Comparison of ENCODE assay signal across 8 cellular contexts in genomic region chrX:119565110-119565663, GRCh38. TPM values are rescaled to one million over a fixed set of nuclear protein-coding genes. Genes with fewer than 3 reads are reported as not detected.
DNase-seq lines count a peak whose midpoint lies in the region; ATAC-seq and TF ChIP-seq lines count a peak whose summit lies in the region.

Gene STEEP1, minus strand, starts transcription at chrX:119565409. Its CDS starts 54 bp downstream, at chrX:119565355.

- no peaks in the 10 kb centered on the region for H3K36me3 ChIP-seq in osteoblast (ENCODE audit: insufficient read depth, low read length)
- no peaks in the 10 kb centered on the region for H3K36me3 ChIP-seq in testis (ENCODE audit: low read depth, missing control alignments)

- H2AFZ ChIP-seq in osteoblast (ENCODE audit: low read length) = peak within 1 kb of the TSS; percentile 85

- peak within 1 kb of the TSS; percentile 79 for H3K4me2 ChIP-seq in osteoblast (ENCODE audit: insufficient read depth, low read length)

- DNase-seq in GM04504 (ENCODE audit: low read depth) = peak; percentile 74
- peak; percentile 90 for DNase-seq in NCI-H1105 treated with DMSO at 0.1 percent for 48 hours (lab: John Stamatoyannopoulos, UW)
- DNase-seq in SKM-1 treated with dmso at 0.1 percent for 144 hours (lab: John Stamatoyannopoulos, UW; ENCODE audit: unreplicated experiment) = peak; percentile 75
- DNase-seq in activated naive CD4-positive, alpha-beta T cell treated with anti-CD3 and anti-CD28 coated beads, Interleukin-2, amount 50 U/mL, for 72 hours (ENCODE audit: low spot score in 2 of 2) = peak; percentile 72 to 84
- DNase-seq in glutamatergic neuron = peak; percentile 84
- peak; percentile 93 for DNase-seq in osteoblast (ENCODE audit: insufficient read length, low spot score, missing footprints)
- peak; percentile 95 for DNase-seq in testis

- H3K27ac ChIP-seq in osteoblast (ENCODE audit: low read depth, low read length) (peak within 1 kb of the TSS; percentile 69), testis (peak within 1 kb of the TSS; percentile 15 to 56)

- H3K4me3 ChIP-seq in osteoblast (ENCODE audit: insufficient read depth, low read length) (peak within 1 kb of the TSS; percentile 80), testis (peak within 1 kb of the TSS; percentile 59 to 66)

- TF ChIP-seq POLR2A in testis (IDR thresholded peaks at IDR 0.05) = no peak

- H3K36me3 Mint-ChIP-seq in activated naive CD4-positive, alpha-beta T cell treated with anti-CD3 and anti-CD28 coated beads, Interleukin-2, amount 50 U/mL, for 72 hours = peaks cover 0 to 9% of the 10 kb centered on the region in 2 donors
- no peaks in the 10 kb centered on the region for H3K36me3 Mint-ChIP-seq in glutamatergic neuron (ENCODE audit: unreplicated experiment)

- no peaks in the 10 kb centered on the region for H3K9me3 Mint-ChIP-seq in activated naive CD4-positive, alpha-beta T cell treated with anti-CD3 and anti-CD28 coated beads, Interleukin-2, amount 50 U/mL, for 72 hours
- peaks cover 2% of the 10 kb centered on the region for H3K9me3 Mint-ChIP-seq in glutamatergic neuron (ENCODE audit: unreplicated experiment)

- peak within 1 kb of the TSS; percentile 88 to 97 for H3K27ac Mint-ChIP-seq in activated naive CD4-positive, alpha-beta T cell treated with anti-CD3 and anti-CD28 coated beads, Interleukin-2, amount 50 U/mL, for 72 hours
- H3K27ac Mint-ChIP-seq in glutamatergic neuron (ENCODE audit: unreplicated experiment) = peak within 1 kb of the TSS; percentile 62

- WGBS in testis, 2 donors = 1 to 3% methylated on average over 7 to 17 of the region's 26 CpGs

- H4K20me1 ChIP-seq in osteoblast (ENCODE audit: insufficient read depth, low read length) = no peaks in the 10 kb centered on the region

- peak within 1 kb of the TSS; percentile 94 for H3K4me3 Mint-ChIP-seq in glutamatergic neuron (ENCODE audit: unreplicated experiment)

- intact Hi-C loops in testis (cut with DNase I; ENCODE audit: low total_unique reads) = no loop called here

- H3K4me1 ChIP-seq in osteoblast (ENCODE audit: insufficient read depth, low read length) (peaks cover 4% of the 10 kb centered on the region), testis (no peaks in the 10 kb centered on the region)

- H3K27me3 Mint-ChIP-seq in glutamatergic neuron (ENCODE audit: unreplicated experiment) = no peaks in the 10 kb centered on the region

- H3K4me1 Mint-ChIP-seq in glutamatergic neuron (ENCODE audit: low read depth, unreplicated experiment) = peaks cover 1% of the 10 kb centered on the region

- H3K9me3 ChIP-seq in osteoblast (ENCODE audit: low read depth, low read length) (no peaks in the 10 kb centered on the region), testis (no peaks in the 10 kb centered on the region)

- ATAC-seq in HG02623 (IDR thresholded peaks at IDR 0.05; ENCODE audit: unreplicated experiment) = peak; percentile 90
- peak; percentile 100 for ATAC-seq in activated naive CD4-positive, alpha-beta T cell treated with anti-CD3 and anti-CD28 coated beads, Interleukin-2, amount 50 U/mL, for 72 hours

- TF ChIP-seq CTCF in glutamatergic neuron (IDR thresholded peaks at IDR 0.05; ENCODE audit: partially characterized antibody, unreplicated experiment) (no peak), osteoblast (IDR thresholded peaks at IDR 0.05; ENCODE audit: extremely low read depth, low read depth, low read length) (no peak), testis (IDR thresholded peaks at IDR 0.05) (no peak)

- peaks cover 20% of the 10 kb centered on the region for H3K79me2 ChIP-seq in osteoblast (ENCODE audit: insufficient read depth, low read length)

- no peaks in the 10 kb centered on the region for H3K27me3 ChIP-seq in osteoblast (ENCODE audit: insufficient read depth, low read length)
- no peaks in the 10 kb centered on the region for H3K27me3 ChIP-seq in testis

RNA-seq across cellular contexts. Expression of gene STEEP1, which starts in this region (rescaled TPM):
- total RNA-seq in activated naive CD4-positive, alpha-beta T cell treated with anti-CD3 and anti-CD28 coated beads, Interleukin-2, amount 50 U/mL, for 72 hours = 10 to 100 TPM; 22.0 to 25.5 TPM
- total RNA-seq in glutamatergic neuron (ENCODE audit: unreplicated experiment) (28.7 TPM), osteoblast (23.9 and 29.0 TPM in 2 replicates), testis (10 to 100 TPM; 41.9 to 43.4 TPM)
- polyA plus RNA-seq in testis (ENCODE audit: insufficient read depth, low read depth, low replicate concordance) = 24.8 TPM

Comparison
In these comparisons a context has a peak if more than half of its experiments do, and no peak if none do; other contexts are left out.
1. Peak in every context shown above with its lines: DNase-seq, ATAC-seq, H3K4me3 ChIP-seq and H3K27ac ChIP-seq.